Comparison of ENCODE assay signal across 28 cellular contexts in the genomic region with DNA sequence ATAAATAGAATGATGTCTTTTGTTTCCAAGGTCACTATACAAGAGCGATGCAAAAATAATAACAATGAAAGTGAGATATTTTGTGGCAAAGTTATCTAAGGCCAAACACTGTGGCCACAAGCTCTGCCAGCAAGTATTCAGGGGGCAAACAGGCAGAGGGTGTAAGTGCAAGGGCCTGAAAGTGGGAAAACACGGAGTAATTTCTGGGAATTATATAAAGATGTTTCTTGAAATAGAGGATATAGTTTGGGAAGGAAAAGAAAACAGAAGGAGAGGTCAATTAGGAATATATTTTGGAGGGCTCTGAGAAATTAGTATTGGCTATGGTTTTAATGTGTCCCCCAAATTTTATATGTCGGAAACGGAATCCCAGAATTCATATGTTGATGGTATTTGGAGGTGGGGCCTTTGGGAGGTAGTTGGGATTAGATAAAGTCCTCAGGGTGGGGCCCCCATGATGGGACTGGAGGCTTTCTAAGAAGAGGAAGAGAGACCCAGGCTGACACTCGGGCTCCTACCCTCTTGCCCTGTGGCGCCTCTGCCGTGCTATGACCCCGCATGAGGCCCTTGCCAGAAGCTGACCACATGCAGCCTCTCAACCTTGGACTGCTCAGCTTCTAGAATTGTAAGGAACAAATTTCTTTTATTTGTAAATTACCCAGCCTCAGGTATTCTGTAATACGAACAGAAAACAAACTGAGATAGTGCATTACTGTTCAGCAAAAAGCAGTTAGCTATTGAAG.
"Had no signal": no experiment of that assay in that cellular context is flagged by ENCODE, and none has a peak within 500 bp of the region (broad histone marks: within the 10 kb centered on the region; RNA-seq: fewer than 3 reads in every experiment).

No MANE protein-coding gene starts in this region.

- H3K36me3 Mint-ChIP-seq: immature natural killer cell; mesothelial cell of epicardium; naive thymus-derived CD4-positive, alpha-beta T cell; natural killer cell treated with Interleukin-12 subunit alpha and Interleukin-12 subunit beta and Interleukin-15 and Interleukin-18, amount 100 ng/mL, for 72 hours; stimulated activated naive B cell treated with anti-CD40 and anti-IgM and Interleukin-4, amounts not matched to agents 10 μg/mL and 1 μg/mL and 100 μg/mL, for 72 hours had no signal

- H3K79me2 ChIP-seq: parathyroid adenoma had no signal

- H3K27ac Mint-ChIP-seq: immature natural killer cell; mesothelial cell of epicardium; naive thymus-derived CD4-positive, alpha-beta T cell; natural killer cell treated with Interleukin-12 subunit alpha and Interleukin-12 subunit beta and Interleukin-15 and Interleukin-18, amount 100 ng/mL, for 72 hours; stimulated activated naive B cell treated with anti-CD40 and anti-IgM and Interleukin-4, amounts not matched to agents 10 μg/mL and 1 μg/mL and 100 μg/mL, for 72 hours had no signal

- H3K27ac ChIP-seq: left lung, lower lobe of right lung, neutrophil, parathyroid adenoma, psoas muscle, right lobe of liver, stomach, testis, thyroid gland, transverse colon, upper lobe of right lung had no signal

- H3K9ac ChIP-seq: parathyroid adenoma had no signal

- H3K9me3 ChIP-seq: left lung, lower lobe of right lung, neutrophil, psoas muscle, right lobe of liver, stomach, testis, thyroid gland, transverse colon, upper lobe of right lung had no signal

- H3K36me3 ChIP-seq: left lung, lower lobe of right lung, neutrophil, right lobe of liver, stomach, thyroid gland, transverse colon, upper lobe of right lung had no signal

- H3K27me3 ChIP-seq: left lung, right lobe of liver, testis, thyroid gland had no signal

- H3K4me3 Mint-ChIP-seq: immature natural killer cell; mesothelial cell of epicardium; naive thymus-derived CD4-positive, alpha-beta T cell; natural killer cell treated with Interleukin-12 subunit alpha and Interleukin-12 subunit beta and Interleukin-15 and Interleukin-18, amount 100 ng/mL, for 72 hours; stimulated activated naive B cell treated with anti-CD40 and anti-IgM and Interleukin-4, amounts not matched to agents 10 μg/mL and 1 μg/mL and 100 μg/mL, for 72 hours had no signal

- H2AFZ ChIP-seq: parathyroid adenoma had no signal

- DNase-seq: hypothalamus; immature natural killer cell; kidney; left colon; left lung; lower lobe of right lung; mammary epithelial cell; mesendoderm; naive thymus-derived CD4-positive, alpha-beta T cell; occipital lobe; psoas muscle; stimulated activated CD4-positive, alpha-beta T cell treated with anti-CD3 and anti-CD28 coated beads, Interleukin-12 subunit alpha, Interleukin-12 subunit beta, amount 100 ng/mL, for 4 hours; stimulated activated CD4-positive, alpha-beta T cell treated with anti-CD3 and anti-CD28 coated beads, Interleukin-15, amount 100 ng/mL, for 24 hours; stimulated activated CD4-positive, alpha-beta T cell treated with anti-CD3 and anti-CD28 coated beads, Interleukin-2, amount 100 ng/mL, for 24 hours; stimulated activated CD4-positive, alpha-beta T cell treated with anti-CD3 and anti-CD28 coated beads, Interleukin-4, amount 100 ng/mL, for 1 hour; stimulated activated naive B cell treated with anti-CD40 and anti-IgM and Interleukin-4, amounts not matched to agents 10 μg/mL and 1 μg/mL and 100 μg/mL, for 72 hours; stimulated activated naive CD8-positive, alpha-beta T cell treated with anti-CD3 and anti-CD28 coated beads, Interleukin-15, Interleukin-2, amounts not matched to agents 100 U/mL and 50 U/mL, for 24 hours; stomach; testis; thyroid gland; transverse colon; upper lobe of right lung had no signal

- H3K4me3 ChIP-seq: left lung, lower lobe of right lung, psoas muscle, right lobe of liver, skin epidermis, stomach, testis, thyroid gland, transverse colon, upper lobe of right lung had no signal

- H3K27me3 Mint-ChIP-seq: stimulated activated naive B cell treated with anti-CD40 and anti-IgM and Interleukin-4, amounts not matched to agents 10 μg/mL and 1 μg/mL and 100 μg/mL, for 72 hours had no signal

- H3K4me1 ChIP-seq: lower lobe of right lung, psoas muscle, right lobe of liver, stomach, testis, transverse colon, upper lobe of right lung had no signal

- H3K9me3 Mint-ChIP-seq: immature natural killer cell; mesothelial cell of epicardium; naive thymus-derived CD4-positive, alpha-beta T cell; natural killer cell treated with Interleukin-12 subunit alpha and Interleukin-12 subunit beta and Interleukin-15 and Interleukin-18, amount 100 ng/mL, for 72 hours had no signal

- ATAC-seq: left colon; left lung; lower lobe of right lung; naive thymus-derived CD4-positive, alpha-beta T cell; psoas muscle; stimulated activated naive CD8-positive, alpha-beta T cell treated with anti-CD3 and anti-CD28 coated beads, Interleukin-15, Interleukin-2, amounts not matched to agents 100 U/mL and 50 U/mL, for 24 hours had no signal
